ENCODE assay signal across 12 cellular contexts in genomic region chr4:128309585-128309984, GRCh38.
"Had no signal": no experiment of that assay in that cellular context is flagged by ENCODE, and none has a peak within 500 bp of the region (broad histone marks: within the 10 kb centered on the region; RNA-seq: fewer than 3 reads in every experiment).

No MANE protein-coding gene starts in this region.

- DNase-seq: activated CD4-positive, alpha-beta memory T cell treated with anti-CD3 and anti-CD28 coated beads for 36 hours; activated CD4-positive, CD25-positive, alpha-beta regulatory T cell treated with anti-CD3 and anti-CD28 coated beads, Interleukin-2, amount 50 U/mL, for 72 hours; activated T-cell treated with anti-CD3 and anti-CD28 coated beads, Interleukin-2, amount 50 U/mL, for 4 hours; kidney; posterior cingulate gyrus; stimulated activated CD4-positive, alpha-beta T cell treated with anti-CD3 and anti-CD28 coated beads, Interleukin-12 subunit alpha, Interleukin-12 subunit beta, amount 100 ng/mL, for 4 hours; stimulated activated naive CD4-positive, alpha-beta T cell treated with Interleukin-2 at 50 U/mL for 16 hours; T-helper 9 cell had no signal

- H3K9me3 ChIP-seq: heart left ventricle, uterus had no signal

- FAIRE-seq: astrocyte, kidney had no signal

- H3K4me3 Mint-ChIP-seq: activated CD4-positive, alpha-beta memory T cell treated with anti-CD3 and anti-CD28 coated beads for 36 hours; activated T-cell treated with anti-CD3 and anti-CD28 coated beads, Interleukin-2, amount 50 U/mL, for 4 hours had no signal

- H3K4me3 ChIP-seq: coronary artery, heart left ventricle, uterus had no signal

- H3K4me1 ChIP-seq: uterus had no signal

- H3K27me3 ChIP-seq: heart left ventricle, uterus had no signal

- H3K36me3 ChIP-seq: heart left ventricle, uterus had no signal

- ATAC-seq: activated T-cell treated with anti-CD3 and anti-CD28 coated beads, Interleukin-2, amount 50 U/mL, for 4 hours had no signal

- H3K27ac ChIP-seq: uterus had no signal

- H3K27ac Mint-ChIP-seq: activated CD4-positive, alpha-beta memory T cell treated with anti-CD3 and anti-CD28 coated beads for 36 hours had no signal

- H3K27me3 Mint-ChIP-seq: activated CD4-positive, alpha-beta memory T cell treated with anti-CD3 and anti-CD28 coated beads for 36 hours had no signal

- H3K9me3 Mint-ChIP-seq: activated CD4-positive, alpha-beta memory T cell treated with anti-CD3 and anti-CD28 coated beads for 36 hours; activated T-cell treated with anti-CD3 and anti-CD28 coated beads, Interleukin-2, amount 50 U/mL, for 4 hours had no signal
